In the genomic region with DNA sequence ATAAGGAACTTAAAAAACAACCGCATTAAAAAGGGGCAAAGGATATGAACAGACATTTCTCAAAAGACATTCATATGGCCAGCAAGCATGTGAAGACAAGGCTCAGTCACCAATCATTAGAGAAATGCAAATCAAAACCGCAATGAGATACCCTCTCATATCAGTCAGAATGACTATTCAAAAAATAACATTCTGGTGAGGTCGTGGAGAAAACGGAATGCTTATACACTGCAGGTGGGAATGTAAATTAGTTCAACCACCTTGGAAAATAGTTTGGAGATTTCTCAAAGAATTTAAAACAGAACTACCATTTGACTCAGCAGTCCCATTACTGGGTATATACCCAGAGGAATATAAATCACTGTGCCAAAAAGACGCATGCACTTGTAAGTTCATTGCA, we compare ENCODE assay signal across 21 cellular contexts.
"Had no signal": no experiment of that assay in that cellular context is flagged by ENCODE, and none has a peak within 500 bp of the region (broad histone marks: within the 10 kb centered on the region; RNA-seq: fewer than 3 reads in every experiment).

No MANE protein-coding gene starts in this region.

- H3K4me3 ChIP-seq: body of pancreas, left ventricle myocardium inferior, prostate gland, upper lobe of left lung had no signal

- H3K36me3 ChIP-seq: left ventricle myocardium inferior, prostate gland, upper lobe of left lung had no signal

- H3K4me3 Mint-ChIP-seq: activated CD4-positive, alpha-beta memory T cell treated with anti-CD3 and anti-CD28 coated beads, Interleukin-2, amount 10 ng/mL, durations not matched to agents 7 days and 5 days; activated naive CD8-positive, alpha-beta T cell treated with anti-CD3 and anti-CD28 coated beads, Interleukin-2, amount 50 U/mL, for 24 hours; memory B cell; nephron; stimulated activated naive B cell treated with anti-CD40 and anti-IgM and Interleukin-4, amounts not matched to agents 10 μg/mL and 1 μg/mL and 100 μg/mL, for 72 hours; T-helper 2 cell treated with Interferon-gamma antibody and Interleukin-4, amounts not matched to agents 5 μg/mL and 100 μg/mL, for 36 hours had no signal

- H3K27ac ChIP-seq: body of pancreas, prostate gland, upper lobe of left lung had no signal

- H3K4me1 Mint-ChIP-seq: activated CD4-positive, alpha-beta memory T cell treated with anti-CD3 and anti-CD28 coated beads, Interleukin-2, amount 10 ng/mL, durations not matched to agents 7 days and 5 days; activated naive CD8-positive, alpha-beta T cell treated with anti-CD3 and anti-CD28 coated beads, Interleukin-2, amount 50 U/mL, for 24 hours; memory B cell; stimulated activated naive B cell treated with anti-CD40 and anti-IgM and Interleukin-4, amounts not matched to agents 10 μg/mL and 1 μg/mL and 100 μg/mL, for 72 hours had no signal

- ATAC-seq: activated naive CD8-positive, alpha-beta T cell treated with anti-CD3 and anti-CD28 coated beads, Interleukin-2, amount 50 U/mL, for 24 hours; body of pancreas; sciatic nerve; stimulated activated naive B cell treated with anti-CD40 and anti-IgM and Interleukin-4, amounts not matched to agents 10 μg/mL and 1 μg/mL and 100 μg/mL, for 72 hours had no signal

- H3K9me3 ChIP-seq: body of pancreas, prostate gland had no signal

- H3K27ac Mint-ChIP-seq: activated CD4-positive, alpha-beta memory T cell treated with anti-CD3 and anti-CD28 coated beads, Interleukin-2, amount 10 ng/mL, durations not matched to agents 7 days and 5 days; activated naive CD8-positive, alpha-beta T cell treated with anti-CD3 and anti-CD28 coated beads, Interleukin-2, amount 50 U/mL, for 24 hours; memory B cell; nephron; stimulated activated naive B cell treated with anti-CD40 and anti-IgM and Interleukin-4, amounts not matched to agents 10 μg/mL and 1 μg/mL and 100 μg/mL, for 72 hours; T-helper 2 cell treated with Interferon-gamma antibody and Interleukin-4, amounts not matched to agents 5 μg/mL and 100 μg/mL, for 36 hours had no signal

- H3K4me1 ChIP-seq: body of pancreas, prostate gland, upper lobe of left lung had no signal

- H3K27me3 ChIP-seq: body of pancreas, upper lobe of left lung had no signal

- H3K27me3 Mint-ChIP-seq: activated CD4-positive, alpha-beta memory T cell treated with anti-CD3 and anti-CD28 coated beads, Interleukin-2, amount 10 ng/mL, durations not matched to agents 7 days and 5 days; activated naive CD8-positive, alpha-beta T cell treated with anti-CD3 and anti-CD28 coated beads, Interleukin-2, amount 50 U/mL, for 24 hours; memory B cell; stimulated activated naive B cell treated with anti-CD40 and anti-IgM and Interleukin-4, amounts not matched to agents 10 μg/mL and 1 μg/mL and 100 μg/mL, for 72 hours had no signal

- DNase-seq: activated CD4-positive, alpha-beta memory T cell treated with anti-CD3 and anti-CD28 coated beads, Interleukin-2, amount 10 ng/mL, durations not matched to agents 7 days and 5 days; activated CD4-positive, alpha-beta T cell treated with anti-CD3 and anti-CD28 coated beads for 1 hour; activated naive CD4-positive, alpha-beta T cell treated with Interleukin-2 at 50 U/mL for 16 hours; activated naive CD8-positive, alpha-beta T cell treated with anti-CD3 and anti-CD28 coated beads, Interleukin-2, amount 50 U/mL, for 24 hours; body of pancreas; dermis blood vessel endothelial cell; erythroblast; glutamatergic neuron; islet precursor cell; left ventricle myocardium inferior; occipital lobe; stimulated activated CD4-positive, alpha-beta T cell treated with anti-CD3 and anti-CD28 coated beads, Interleukin-2, amount 100 ng/mL, for 24 hours; stimulated activated naive B cell treated with anti-CD40 and anti-IgM and Interleukin-4, amounts not matched to agents 10 μg/mL and 1 μg/mL and 100 μg/mL, for 72 hours; substantia nigra; SW 1271; upper lobe of left lung had no signal

- H3K36me3 Mint-ChIP-seq: memory B cell; stimulated activated naive B cell treated with anti-CD40 and anti-IgM and Interleukin-4, amounts not matched to agents 10 μg/mL and 1 μg/mL and 100 μg/mL, for 72 hours had no signal

- H3K9me3 Mint-ChIP-seq: memory B cell had no signal
